In the genomic region with DNA sequence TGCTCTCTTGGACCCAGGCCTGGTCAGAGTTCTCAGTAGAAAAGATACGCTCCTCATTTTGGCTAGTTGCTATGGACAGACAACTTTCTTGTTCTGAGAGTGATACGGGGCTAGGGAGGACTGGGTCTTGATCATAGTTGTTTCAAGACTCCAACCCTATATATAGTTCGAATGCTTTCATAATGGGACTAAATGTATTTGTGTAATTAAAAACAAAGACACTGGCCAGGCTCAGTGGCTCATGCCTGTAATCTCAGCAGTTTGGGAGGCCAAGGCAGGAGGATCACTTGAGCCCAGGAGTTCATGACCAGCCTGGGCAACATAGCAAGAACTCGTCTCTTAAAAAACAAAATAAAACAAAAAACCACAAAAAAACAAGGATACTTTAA, we compare ENCODE assay signal across 15 cellular contexts. TPM values are rescaled to one million over a fixed set of nuclear protein-coding genes. Genes with fewer than 3 reads are reported as not detected.
DNase-seq lines count a peak whose midpoint lies in the region; ATAC-seq and TF ChIP-seq lines count a peak whose summit lies in the region.
"Had no signal": no experiment of that assay in that cellular context is flagged by ENCODE, and none has a peak within 500 bp of the region (broad histone marks: within the 10 kb centered on the region; RNA-seq: fewer than 3 reads in every experiment).

No MANE protein-coding gene starts in this region.

- no peaks in the 10 kb centered on the region for H3K9me3 Mint-ChIP-seq in effector memory CD8-positive, alpha-beta T cell

- peak overlapping the region; percentile 93 for H3K27ac Mint-ChIP-seq in T-helper 17 cell
- H3K27ac Mint-ChIP-seq in effector memory CD8-positive, alpha-beta T cell = peak overlapping the region; percentile 65 to 85

- 63 to 81% methylated on average over 4 of the region's 4 CpGs for WGBS in tibial nerve, 2 donors

- peak overlapping the region; percentile 77 for H3K4me3 Mint-ChIP-seq in T-helper 17 cell
- no peak overlapping the region for H3K4me3 Mint-ChIP-seq in effector memory CD8-positive, alpha-beta T cell

- H3K9me3 ChIP-seq in right atrium auricular region = no peaks in the 10 kb centered on the region
- H3K9me3 ChIP-seq in T-helper 17 cell (ENCODE audit: control insufficient read depth, low read length, poor library complexity, severe bottlenecking) = no peaks in the 10 kb centered on the region
- no peaks in the 10 kb centered on the region for H3K9me3 ChIP-seq in tibial nerve
- H3K9me3 ChIP-seq: prostate gland had no signal

- H3K36me3 ChIP-seq in right atrium auricular region = peaks cover 32% of the 10 kb centered on the region
- H3K36me3 ChIP-seq in tibial nerve = peaks cover 0 to 19% (median 0%) of the 10 kb centered on the region in 3 donors
- H3K36me3 ChIP-seq: prostate gland had no signal

- peaks cover 63% of the 10 kb centered on the region for H3K4me1 Mint-ChIP-seq in T-helper 17 cell
- peaks cover 46 to 55% of the 10 kb centered on the region in 2 donors for H3K4me1 Mint-ChIP-seq in effector memory CD8-positive, alpha-beta T cell (ENCODE audit: low read depth in 2 of 2)

- DNase-seq in right atrium auricular region (ENCODE audit: low spot score) = no peak
- DNase-seq in Right ventricle myocardium inferior (ENCODE audit: missing footprints) = no peak
- DNase-seq in T-helper 17 cell = no peak
- no peak for DNase-seq in effector memory CD8-positive, alpha-beta T cell
- DNase-seq in tibial nerve (ENCODE audit: low spot score in 2 of 2) = no peak
- no peak for DNase-seq in NCI-H2029 treated with DMSO at 0.1 percent for 48 hours (lab: John Stamatoyannopoulos, UW)
- DNase-seq in NCI-H1694 (lab: John Stamatoyannopoulos, UW) = no peak
- DNase-seq: activated CD4-positive, CD25-positive, alpha-beta regulatory T cell; AML-193; DMS79 treated with DMSO at 0.1 percent for 48 hours; NCI-H2107; NCI-H69 had no signal

- TF ChIP-seq EP300 in tibial nerve (IDR thresholded peaks at IDR 0.05) = no peak

- H3K27ac ChIP-seq in right atrium auricular region (peak overlapping the region; percentile 76 to 81), tibial nerve (peak overlapping the region; percentile 71 to 88 (median 76))
- H3K27ac ChIP-seq: prostate gland had no signal

- peaks cover 0 to 54% of the 10 kb centered on the region in 2 donors for H3K4me1 ChIP-seq in right atrium auricular region
- peaks cover 0 to 88% (median 53%) of the 10 kb centered on the region in 4 donors for H3K4me1 ChIP-seq in tibial nerve
- H3K4me1 ChIP-seq: prostate gland had no signal

- H3K27me3 Mint-ChIP-seq in T-helper 17 cell = no peaks in the 10 kb centered on the region
- H3K27me3 Mint-ChIP-seq in effector memory CD8-positive, alpha-beta T cell = no peaks in the 10 kb centered on the region

- intact Hi-C loops in Right ventricle myocardium inferior (cut with DNase I) = loop anchor here (2.0 kb wide), 1 partner anchor 17 kb away; a partner anchor contains a TSS

- ATAC-seq in Right ventricle myocardium inferior (no peak), T-helper 17 cell (no peak), GM19023 (IDR thresholded peaks at IDR 0.05; ENCODE audit: unreplicated experiment) (no peak)
- ATAC-seq in effector memory CD8-positive, alpha-beta T cell (replicated peaks) = no peak
- ATAC-seq: Panc1 had no signal

- H3K27me3 ChIP-seq in right atrium auricular region (no peaks in the 10 kb centered on the region), tibial nerve (no peaks in the 10 kb centered on the region)

- no peak for TF ChIP-seq POLR2A in tibial nerve (IDR thresholded peaks at IDR 0.05)

- no peak overlapping the region for H3K4me3 ChIP-seq in right atrium auricular region
- H3K4me3 ChIP-seq in tibial nerve = no peak overlapping the region
- H3K4me3 ChIP-seq: prostate gland had no signal

- no peak for TF ChIP-seq CTCF in right atrium auricular region (IDR thresholded peaks at IDR 0.05)
- TF ChIP-seq CTCF in tibial nerve (IDR thresholded peaks at IDR 0.05) = no peak

- H3K36me3 Mint-ChIP-seq in T-helper 17 cell (ENCODE audit: low read depth) = peaks cover 12% of the 10 kb centered on the region
- H3K36me3 Mint-ChIP-seq in effector memory CD8-positive, alpha-beta T cell (ENCODE audit: insufficient read depth) = peaks cover 48% of the 10 kb centered on the region

RNA-seq across cellular contexts. Expression of a gene that starts 17.7 kb away (rescaled TPM):
- total RNA-seq in right atrium auricular region (10 to 100 TPM; 28.9 to 51.0 TPM), Right ventricle myocardium inferior (33.7 TPM), T-helper 17 cell (100 to 1,000 TPM; 148 to 171 TPM), tibial nerve (100 to 1,000 TPM; 129 to 202 (median 181) TPM)

RNA-seq across cellular contexts. Expression of a gene that starts 28.7 kb away (rescaled TPM):
- total RNA-seq in right atrium auricular region (1 to 10 TPM; 6.8 to 8.6 TPM), Right ventricle myocardium inferior (12.4 TPM), T-helper 17 cell (10 to 100 TPM; 35.3 to 36.0 TPM), tibial nerve (10 to 100 TPM; 13.4 to 19.5 (median 14.2) TPM)

RNA-seq across cellular contexts. Expression of a gene that starts 28.8 kb away (rescaled TPM):
- 10 to 100 TPM; 24.5 to 35.7 TPM for total RNA-seq in right atrium auricular region
- total RNA-seq in Right ventricle myocardium inferior = 28.9 TPM
- 10 to 100 TPM; 55.2 to 59.4 TPM for total RNA-seq in T-helper 17 cell
- total RNA-seq in tibial nerve = 10 to 100 TPM; 74.1 to 91.5 (median 78.0) TPM

RNA-seq across cellular contexts. Expression of a gene that starts 36.9 kb away (rescaled TPM):
- total RNA-seq in right atrium auricular region (10 to 100 TPM; 28.3 to 29.1 TPM), Right ventricle myocardium inferior (43.8 TPM), T-helper 17 cell (1 to 10 TPM; 6.6 to 7.4 TPM), tibial nerve (10 to 100 TPM; 26.0 to 51.3 (median 30.2) TPM)

RNA-seq across cellular contexts. Expression of a gene that starts 46.1 kb away (rescaled TPM):
- 1 to 10 TPM in 1 of 2 donors, under 1 TPM in 1; 0.59 to 1.2 TPM for total RNA-seq in right atrium auricular region
- total RNA-seq in Right ventricle myocardium inferior = 0.41 TPM
- under 1 TPM; 0.10 to 0.16 TPM for total RNA-seq in T-helper 17 cell
- 1 to 10 TPM in 2 of 4 donors, under 1 TPM in 2; 0.42 to 2.4 (median 1.2) TPM for total RNA-seq in tibial nerve
